ENCODE assay signal across 8 cellular contexts in the genomic region with DNA sequence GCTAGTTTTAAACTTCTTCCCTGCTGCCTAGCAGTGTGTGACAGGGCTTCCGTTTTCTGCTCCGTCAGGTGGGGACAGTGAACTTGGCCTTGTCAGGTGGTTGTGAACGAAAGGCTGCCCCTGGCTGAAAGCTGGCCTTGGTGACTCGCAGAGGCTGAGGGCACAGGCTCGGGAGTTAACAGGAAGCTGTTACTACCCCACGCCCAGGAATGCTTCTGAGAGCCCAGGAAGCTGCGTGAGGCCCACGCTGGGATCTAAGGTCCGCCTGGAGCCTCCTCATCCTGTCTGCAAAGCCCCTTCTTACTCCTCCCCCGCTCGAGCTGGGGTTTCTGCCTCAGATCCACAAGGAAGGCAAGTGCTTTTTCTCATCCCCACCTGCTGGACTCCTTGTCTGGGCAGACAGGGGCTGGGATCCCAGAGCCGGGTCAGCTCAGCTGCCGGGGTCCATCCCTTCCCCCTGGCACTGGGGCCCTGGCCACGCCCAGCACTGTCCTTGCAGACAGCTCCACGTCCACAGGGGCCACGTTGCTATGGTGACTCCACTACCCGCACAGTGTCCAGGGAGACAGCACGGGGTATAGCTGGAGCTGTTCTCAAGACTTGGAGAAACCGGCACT.
DNase-seq lines count a peak whose midpoint lies in the region; ATAC-seq lines count a peak whose summit lies in the region.

No MANE protein-coding gene starts in this region.

- peak; percentile 66 for ATAC-seq in GM21576 (IDR thresholded peaks at IDR 0.05; ENCODE audit: unreplicated experiment)

- peak; percentile 63 for DNase-seq in AG20443 (ENCODE audit: low spot score)
- peak; percentile 69 for DNase-seq in SW 1271 (lab: John Stamatoyannopoulos, UW)
- peak; percentile 83 for DNase-seq in islet precursor cell
- no peak for DNase-seq in activated CD4-positive, CD25-positive, alpha-beta regulatory T cell (lab: John Stamatoyannopoulos, UW)
- no peak for DNase-seq in NCI-H146 treated with DMSO at 0.1 percent for 48 hours (lab: John Stamatoyannopoulos, UW; ENCODE audit: unreplicated experiment)
- no peak for DNase-seq in NCI-H2081 treated with DMSO at 0.1 percent for 48 hours (lab: John Stamatoyannopoulos, UW)
- no peak for DNase-seq in activated CD8-positive, alpha-beta memory T cell treated with anti-CD3 and anti-CD28 coated beads for 24 hours

Comparison
In these comparisons a context has a peak if more than half of its experiments do, and no peak if none do; other contexts are left out.
1. DNase-seq: peak in AG20443 (single experiment), SW 1271 (2 of 2) and islet precursor cell (single experiment); none in activated CD4-positive, CD25-positive, alpha-beta regulatory T cell (0 of 4), NCI-H146 treated with DMSO at 0.1 percent for 48 hours (single experiment), NCI-H2081 treated with DMSO at 0.1 percent for 48 hours (single experiment) and activated CD8-positive, alpha-beta memory T cell treated with anti-CD3 and anti-CD28 coated beads for 24 hours (single experiment).